In genomic region chr13:106678646-106679045, GRCh38 we compare ENCODE assay signal across 29 cellular contexts.
"Had no signal": no experiment of that assay in that cellular context is flagged by ENCODE, and none has a peak within 500 bp of the region (broad histone marks: within the 10 kb centered on the region; RNA-seq: fewer than 3 reads in every experiment).

No MANE protein-coding gene starts in this region.

- H3K27ac Mint-ChIP-seq: natural killer cell; nephron; progenitor cell of endocrine pancreas; stimulated activated memory B cell treated with anti-CD40 and anti-IgM and Interleukin-4, amounts not matched to agents 10 μg/mL and 1 μg/mL and 100 μg/mL, for 72 hours; stimulated activated naive CD8-positive, alpha-beta T cell treated with anti-CD3 and anti-CD28 coated beads, Interleukin-15, Interleukin-2, amounts not matched to agents 100 ng/mL and 50 ng/mL, for 24 hours had no signal

- H3K4me1 ChIP-seq: parathyroid adenoma, psoas muscle, thyroid gland, vagina had no signal

- H3K27me3 ChIP-seq: neural progenitor cell, ovary, spleen, stomach, thyroid gland, tibial nerve, upper lobe of left lung, vagina had no signal

- FAIRE-seq: urothelium cell line had no signal

- H3K27me3 Mint-ChIP-seq: progenitor cell of endocrine pancreas; stimulated activated memory B cell treated with anti-CD40 and anti-IgM and Interleukin-4, amounts not matched to agents 10 μg/mL and 1 μg/mL and 100 μg/mL, for 72 hours had no signal

- H3K9ac ChIP-seq: neural progenitor cell, parathyroid adenoma had no signal

- H3K4me1 Mint-ChIP-seq: natural killer cell had no signal

- H3K27ac ChIP-seq: neural progenitor cell, ovary, parathyroid adenoma, psoas muscle, skin epidermis, spleen, stomach, thoracic aorta, thyroid gland, tibial nerve, vagina had no signal

- H3K4me3 Mint-ChIP-seq: natural killer cell; nephron; neural progenitor cell; stimulated activated memory B cell treated with anti-CD40 and anti-IgM and Interleukin-4, amounts not matched to agents 10 μg/mL and 1 μg/mL and 100 μg/mL, for 72 hours; stimulated activated naive CD8-positive, alpha-beta T cell treated with anti-CD3 and anti-CD28 coated beads, Interleukin-15, Interleukin-2, amounts not matched to agents 100 ng/mL and 50 ng/mL, for 24 hours had no signal

- H3K4me3 ChIP-seq: neural progenitor cell, ovary, psoas muscle, skin epidermis, smooth muscle cell, spleen, stomach, thoracic aorta, thyroid gland, tibial nerve, upper lobe of left lung, vagina had no signal

- H3K36me3 Mint-ChIP-seq: natural killer cell; stimulated activated memory B cell treated with anti-CD40 and anti-IgM and Interleukin-4, amounts not matched to agents 10 μg/mL and 1 μg/mL and 100 μg/mL, for 72 hours had no signal

- H2AFZ ChIP-seq: neural progenitor cell, parathyroid adenoma had no signal

- H3K9me3 ChIP-seq: ovary, psoas muscle, spleen, stomach, thoracic aorta, thyroid gland, tibial nerve, upper lobe of left lung, vagina had no signal

- H3K36me3 ChIP-seq: neural progenitor cell, ovary, spleen, stomach, thoracic aorta, thyroid gland, tibial nerve, upper lobe of left lung, vagina had no signal

- H3K4me2 ChIP-seq: neural progenitor cell, smooth muscle cell had no signal

- DNase-seq: natural killer cell; occipital lobe; ovary; psoas muscle; right cardiac atrium; spleen; stimulated activated CD4-positive, alpha-beta T cell treated with anti-CD3 and anti-CD28 coated beads, Interleukin-12 subunit alpha, Interleukin-12 subunit beta, amount 100 ng/mL, for 4 hours; stimulated activated CD4-positive, alpha-beta T cell treated with anti-CD3 and anti-CD28 coated beads, Interleukin-1b, Interleukin-23, amount 100 ng/mL, for 48 hours; stimulated activated CD4-positive, alpha-beta T cell treated with anti-CD3 and anti-CD28 coated beads, Interleukin-4, amount 100 ng/mL, for 1 hour; stimulated activated CD4-positive, alpha-beta T cell treated with anti-CD3 and anti-CD28 coated beads, Interleukin-4, amount 100 ng/mL, for 4 hours; stimulated activated CD8-positive, alpha-beta memory T cell treated with anti-CD3 and anti-CD28 coated beads, Interleukin-4, amount 100 ng/mL, for 48 hours; stimulated activated naive CD4-positive, alpha-beta T cell treated with Interleukin-2 at 50 U/mL for 16 hours; stomach; thyroid gland; trophoblast cell had no signal

- H3K9me3 Mint-ChIP-seq: nephron; stimulated activated memory B cell treated with anti-CD40 and anti-IgM and Interleukin-4, amounts not matched to agents 10 μg/mL and 1 μg/mL and 100 μg/mL, for 72 hours; stimulated activated naive CD8-positive, alpha-beta T cell treated with anti-CD3 and anti-CD28 coated beads, Interleukin-15, Interleukin-2, amounts not matched to agents 100 ng/mL and 50 ng/mL, for 24 hours had no signal

- ATAC-seq: natural killer cell; psoas muscle; right cardiac atrium; sciatic nerve; stimulated activated memory B cell treated with anti-CD40 and anti-IgM and Interleukin-4, amounts not matched to agents 10 μg/mL and 1 μg/mL and 100 μg/mL, for 72 hours had no signal

- H3K79me2 ChIP-seq: parathyroid adenoma had no signal
